ENCODE assay signal across 10 cellular contexts in the genomic region with DNA sequence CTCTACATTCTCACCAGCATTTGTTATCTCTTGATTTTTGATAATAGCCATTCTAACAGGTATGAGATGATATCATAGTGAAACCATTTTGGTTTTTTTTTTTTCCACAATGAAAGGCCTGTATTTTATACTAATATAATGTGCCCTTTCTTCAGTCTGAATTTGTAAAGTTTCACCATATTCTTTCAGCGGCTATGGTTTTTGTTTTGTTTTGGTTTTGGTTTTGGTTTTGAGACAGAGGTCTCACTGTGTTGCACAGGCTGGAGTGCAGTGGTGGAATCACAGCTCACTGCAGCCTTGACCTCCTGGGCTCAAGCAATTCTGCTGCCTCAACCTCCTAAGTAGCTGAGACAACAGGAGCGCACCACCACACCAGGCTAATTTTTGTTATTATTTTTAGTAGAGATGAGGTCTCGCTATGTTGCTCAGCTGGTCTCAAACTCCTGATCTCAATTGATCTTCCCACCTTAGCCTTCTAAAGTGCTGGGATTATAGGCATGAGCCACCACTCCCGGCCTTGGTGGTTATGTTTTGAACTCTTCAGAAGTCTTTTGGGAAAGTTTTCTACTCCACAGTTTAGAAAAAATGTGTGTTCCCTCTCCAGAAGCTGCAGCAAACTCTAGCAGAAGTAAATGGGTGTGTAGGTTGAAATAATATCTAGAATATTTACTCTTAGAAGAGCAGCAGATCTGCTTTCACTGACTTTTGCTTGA.
A peak's percentile ranks its signal among the peaks of the same experiment; 100 is the strongest.
DNase-seq lines count a peak whose midpoint lies in the region; ATAC-seq, FAIRE-seq and TF ChIP-seq lines count a peak whose summit lies in the region.
"Had no signal": no experiment of that assay in that cellular context is flagged by ENCODE, and none has a peak within 500 bp of the region (broad histone marks: within the 10 kb centered on the region; RNA-seq: fewer than 3 reads in every experiment).

No MANE protein-coding gene starts in this region.

- no peak overlapping the region for H3K27ac ChIP-seq in naive thymus-derived CD4-positive, alpha-beta T cell (ENCODE audit: low read depth, low read length)
- no peak overlapping the region for H3K27ac ChIP-seq in sigmoid colon

- FAIRE-seq in GM18507 (lab: Jason Lieb, UNC), result peak; percentile 79

- no peak overlapping the region for H3K4me3 ChIP-seq in naive thymus-derived CD4-positive, alpha-beta T cell (ENCODE audit: low read length)
- H3K4me3 ChIP-seq in sigmoid colon, result no peak overlapping the region

- H3K27me3 ChIP-seq in naive thymus-derived CD4-positive, alpha-beta T cell (ENCODE audit: control insufficient read depth in 2 of 2, insufficient read depth in 2 of 2, low read length in 2 of 2), result no peaks in the 10 kb centered on the region
- H3K27me3 ChIP-seq in sigmoid colon, result no peaks in the 10 kb centered on the region

- H3K36me3 ChIP-seq in naive thymus-derived CD4-positive, alpha-beta T cell (ENCODE audit: control insufficient read depth in 2 of 3, insufficient read depth in 3 of 3, low read length in 3 of 3), result no peaks in the 10 kb centered on the region
- H3K36me3 ChIP-seq in sigmoid colon, result no peaks in the 10 kb centered on the region

- H3K9me3 Mint-ChIP-seq in activated T-helper 17 cell treated with anti-CD3 and anti-CD28 coated beads, Interleukin-2, amount 50 U/mL, for 72 hours, result no peaks in the 10 kb centered on the region
- no peaks in the 10 kb centered on the region for H3K9me3 Mint-ChIP-seq in naive thymus-derived CD4-positive, alpha-beta T cell
- H3K9me3 Mint-ChIP-seq in WTC11, result no peaks in the 10 kb centered on the region

- H3K9me3 ChIP-seq in naive thymus-derived CD4-positive, alpha-beta T cell (ENCODE audit: control insufficient read depth in 2 of 3, low read length in 3 of 3), result no peaks in the 10 kb centered on the region
- H3K9me3 ChIP-seq in sigmoid colon, result no peaks in the 10 kb centered on the region

- WGBS in sigmoid colon, 2 donors, result 64 to 71% methylated on average over 4 of the region's 4 CpGs

- no peak for TF ChIP-seq CTCF in WTC11 (IDR thresholded peaks at IDR 0.05)
- no peak for TF ChIP-seq CTCF in sigmoid colon (IDR thresholded peaks at IDR 0.05)

- H3K27ac Mint-ChIP-seq in activated T-helper 17 cell treated with anti-CD3 and anti-CD28 coated beads, Interleukin-2, amount 50 U/mL, for 72 hours, result peak overlapping the region; percentile 0
- peak overlapping the region in 5 of 9 donors; percentile 65 to 85 (median 75) for H3K27ac Mint-ChIP-seq in naive thymus-derived CD4-positive, alpha-beta T cell
- no peak overlapping the region for H3K27ac Mint-ChIP-seq in WTC11

- no peak for TF ChIP-seq EP300 in sigmoid colon (IDR thresholded peaks at IDR 0.05)

- intact Hi-C loops in naive thymus-derived CD4-positive, alpha-beta T cell (cut with micrococcal nuclease), result loop anchor here (1.0 to 5.0 kb wide), 5 partner anchors 19 to 69 kb away; no protein-coding TSS in a partner anchor
- intact Hi-C loops in sigmoid colon (cut with DNase I), result no loop called here

- POLR2A ChIA-PET in naive thymus-derived CD4-positive, alpha-beta T cell (lab: Charles Lee), result no interaction called here
- POLR2A ChIA-PET in WTC11 (lab: Charles Lee), result no interaction called here

- DNase-seq in GM18507 (ENCODE audit: extremely low spot score, insufficient read length, low read depth) (no peak), WTC11 (ENCODE audit: low spot score) (no peak), DMS53 (lab: John Stamatoyannopoulos, UW) (no peak), sigmoid colon (no peak)
- DNase-seq in naive thymus-derived CD4-positive, alpha-beta T cell, result no peak
- no peak for DNase-seq in central memory CD4-positive, alpha-beta T cell
- DNase-seq: amygdala, NCI-H1417 treated with DMSO at 0.1 percent for 48 hours had no signal

- H3K36me3 Mint-ChIP-seq in activated T-helper 17 cell treated with anti-CD3 and anti-CD28 coated beads, Interleukin-2, amount 50 U/mL, for 72 hours (ENCODE audit: low read depth), result no peaks in the 10 kb centered on the region
- H3K36me3 Mint-ChIP-seq in naive thymus-derived CD4-positive, alpha-beta T cell, result peaks cover 0 to 2% (median 0%) of the 10 kb centered on the region in 5 donors
- H3K36me3 Mint-ChIP-seq in WTC11, result no peaks in the 10 kb centered on the region

- peaks cover 0 to 11% of the 10 kb centered on the region in 2 donors for H3K4me1 ChIP-seq in naive thymus-derived CD4-positive, alpha-beta T cell (ENCODE audit: control insufficient read depth in 2 of 2, insufficient read depth in 2 of 2, low read length in 2 of 2)
- no peaks in the 10 kb centered on the region for H3K4me1 ChIP-seq in sigmoid colon

- peaks cover 3% of the 10 kb centered on the region for H3K27me3 Mint-ChIP-seq in activated T-helper 17 cell treated with anti-CD3 and anti-CD28 coated beads, Interleukin-2, amount 50 U/mL, for 72 hours
- peaks cover 0 to 16% (median 0%) of the 10 kb centered on the region in 5 donors for H3K27me3 Mint-ChIP-seq in naive thymus-derived CD4-positive, alpha-beta T cell
- no peaks in the 10 kb centered on the region for H3K27me3 Mint-ChIP-seq in WTC11 (ENCODE audit: low read depth)

- ATAC-seq in HG02642 (IDR thresholded peaks at IDR 0.05; ENCODE audit: poor library complexity, unreplicated experiment), result peak; percentile 51
- ATAC-seq in activated T-helper 17 cell treated with anti-CD3 and anti-CD28 coated beads, Interleukin-2, amount 50 U/mL, for 72 hours (replicated peaks), result peak; percentile 62
- ATAC-seq in naive thymus-derived CD4-positive, alpha-beta T cell, result peak; percentile 31
- no peak for ATAC-seq in WTC11

- no peak for TF ChIP-seq POLR2A in sigmoid colon (IDR thresholded peaks at IDR 0.05)

- CTCF ChIA-PET in naive thymus-derived CD4-positive, alpha-beta T cell (lab: Charles Lee), result interaction anchor here (1.1 to 1.2 kb wide), 2 partner anchors 61 to 68 kb away, joined by 3 to 4 read pairs; no protein-coding TSS in a partner anchor
- CTCF ChIA-PET in WTC11 (lab: Charles Lee), result interaction anchor here (0.6 to 3.1 kb wide), 2 partner anchors 16 to 38 kb away, joined by 4 to 12 read pairs; no protein-coding TSS in a partner anchor

- peak overlapping the region; percentile 51 for H3K4me3 Mint-ChIP-seq in activated T-helper 17 cell treated with anti-CD3 and anti-CD28 coated beads, Interleukin-2, amount 50 U/mL, for 72 hours
- H3K4me3 Mint-ChIP-seq in naive thymus-derived CD4-positive, alpha-beta T cell, result peak overlapping the region in 6 of 10 donors; percentile 46 to 70 (median 54)
- no peak overlapping the region for H3K4me3 Mint-ChIP-seq in WTC11

- peaks cover 15% of the 10 kb centered on the region for H3K4me1 Mint-ChIP-seq in activated T-helper 17 cell treated with anti-CD3 and anti-CD28 coated beads, Interleukin-2, amount 50 U/mL, for 72 hours
- peaks cover 11 to 36% (median 21%) of the 10 kb centered on the region in 7 donors for H3K4me1 Mint-ChIP-seq in naive thymus-derived CD4-positive, alpha-beta T cell
- H3K4me1 Mint-ChIP-seq in WTC11, result peaks cover 14% of the 10 kb centered on the region

TF ChIP-seq in WTC11, 78 proteins besides CTCF, POLR2A, EP300 and RAD21 (continues in another document):
- TF ChIP-seq, protein P1, sequence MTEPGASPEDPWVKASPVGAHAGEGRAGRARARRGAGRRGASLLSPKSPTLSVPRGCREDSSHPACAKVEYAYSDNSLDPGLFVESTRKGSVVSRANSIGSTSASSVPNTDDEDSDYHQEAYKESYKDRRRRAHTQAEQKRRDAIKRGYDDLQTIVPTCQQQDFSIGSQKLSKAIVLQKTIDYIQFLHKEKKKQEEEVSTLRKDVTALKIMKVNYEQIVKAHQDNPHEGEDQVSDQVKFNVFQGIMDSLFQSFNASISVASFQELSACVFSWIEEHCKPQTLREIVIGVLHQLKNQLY (CRISPR knock-in tag; IDR thresholded peaks at IDR 0.05), result no peak
- TF ChIP-seq, protein P2, sequence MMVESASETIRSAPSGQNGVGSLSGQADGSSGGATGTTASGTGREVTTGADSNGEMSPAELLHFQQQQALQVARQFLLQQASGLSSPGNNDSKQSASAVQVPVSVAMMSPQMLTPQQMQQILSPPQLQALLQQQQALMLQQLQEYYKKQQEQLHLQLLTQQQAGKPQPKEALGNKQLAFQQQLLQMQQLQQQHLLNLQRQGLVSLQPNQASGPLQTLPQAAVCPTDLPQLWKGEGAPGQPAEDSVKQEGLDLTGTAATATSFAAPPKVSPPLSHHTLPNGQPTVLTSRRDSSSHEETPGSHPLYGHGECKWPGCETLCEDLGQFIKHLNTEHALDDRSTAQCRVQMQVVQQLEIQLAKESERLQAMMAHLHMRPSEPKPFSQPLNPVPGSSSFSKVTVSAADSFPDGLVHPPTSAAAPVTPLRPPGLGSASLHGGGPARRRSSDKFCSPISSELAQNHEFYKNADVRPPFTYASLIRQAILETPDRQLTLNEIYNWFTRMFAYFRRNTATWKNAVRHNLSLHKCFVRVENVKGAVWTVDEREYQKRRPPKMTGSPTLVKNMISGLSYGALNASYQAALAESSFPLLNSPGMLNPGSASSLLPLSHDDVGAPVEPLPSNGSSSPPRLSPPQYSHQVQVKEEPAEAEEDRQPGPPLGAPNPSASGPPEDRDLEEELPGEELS (CRISPR knock-in tag; IDR thresholded peaks at IDR 0.05), result no peak
- TF ChIP-seq TEAD1 (CRISPR knock-in tag; IDR thresholded peaks at IDR 0.05) (no peak), ZNF121 (CRISPR knock-in tag; IDR thresholded peaks at IDR 0.05) (no peak), NFE2L1 (CRISPR knock-in tag; IDR thresholded peaks at IDR 0.05) (no peak)
- TF ChIP-seq, protein P3, sequence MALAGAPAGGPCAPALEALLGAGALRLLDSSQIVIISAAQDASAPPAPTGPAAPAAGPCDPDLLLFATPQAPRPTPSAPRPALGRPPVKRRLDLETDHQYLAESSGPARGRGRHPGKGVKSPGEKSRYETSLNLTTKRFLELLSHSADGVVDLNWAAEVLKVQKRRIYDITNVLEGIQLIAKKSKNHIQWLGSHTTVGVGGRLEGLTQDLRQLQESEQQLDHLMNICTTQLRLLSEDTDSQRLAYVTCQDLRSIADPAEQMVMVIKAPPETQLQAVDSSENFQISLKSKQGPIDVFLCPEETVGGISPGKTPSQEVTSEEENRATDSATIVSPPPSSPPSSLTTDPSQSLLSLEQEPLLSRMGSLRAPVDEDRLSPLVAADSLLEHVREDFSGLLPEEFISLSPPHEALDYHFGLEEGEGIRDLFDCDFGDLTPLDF (CRISPR knock-in tag; IDR thresholded peaks at IDR 0.05), result no peak
